ENCODE assay signal across 1 cellular context in the genomic region with DNA sequence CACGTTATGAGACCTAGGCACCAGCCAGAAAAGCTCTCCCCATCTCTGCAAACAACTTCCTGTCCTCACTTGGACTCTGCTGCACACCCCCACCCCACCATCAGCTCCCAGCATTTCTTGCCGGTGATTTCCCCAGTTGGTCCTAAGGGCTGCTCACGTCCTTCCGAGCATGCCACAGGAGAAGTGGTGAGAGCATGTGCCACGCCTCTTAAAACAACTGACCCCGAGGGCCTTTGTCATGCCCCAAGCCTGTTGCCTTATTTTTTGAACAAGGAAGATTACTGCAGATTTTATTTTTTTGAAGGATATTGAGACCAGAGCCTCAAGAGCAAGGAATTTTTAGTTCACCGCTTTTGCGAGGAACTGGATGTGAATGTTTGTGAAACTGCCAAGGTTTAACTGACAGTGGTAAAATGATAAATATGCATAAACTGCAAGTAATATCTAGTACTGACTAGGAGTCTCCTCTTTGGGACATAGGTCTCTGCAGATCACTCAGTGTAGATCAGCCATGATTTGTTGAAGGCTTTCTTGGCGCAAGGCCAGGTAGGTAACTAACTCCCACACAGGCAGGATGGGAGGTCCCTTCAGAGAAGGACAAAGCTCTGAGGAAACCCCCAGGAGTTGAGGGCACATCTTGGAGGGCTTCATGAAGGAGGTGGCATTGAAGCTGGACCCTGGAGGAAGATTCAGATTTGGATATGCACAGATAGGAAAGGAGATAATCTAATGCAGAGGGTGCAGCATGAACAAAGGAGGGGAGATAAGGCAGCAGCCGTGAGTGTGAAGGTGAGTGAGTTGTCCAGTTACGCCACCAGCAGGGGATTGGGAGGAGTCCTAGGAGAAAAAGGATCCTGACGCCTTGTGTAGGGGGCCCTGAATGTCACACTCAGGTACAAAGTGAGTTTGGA.
TF ChIP-seq lines count a peak whose summit lies in the region.

No MANE protein-coding gene starts in this region.

TF ChIP-seq in HEK293, 187 proteins besides CTCF, POLR2A, EP300 and RAD21 (continued from another document):
- TF ChIP-seq, protein P1, sequence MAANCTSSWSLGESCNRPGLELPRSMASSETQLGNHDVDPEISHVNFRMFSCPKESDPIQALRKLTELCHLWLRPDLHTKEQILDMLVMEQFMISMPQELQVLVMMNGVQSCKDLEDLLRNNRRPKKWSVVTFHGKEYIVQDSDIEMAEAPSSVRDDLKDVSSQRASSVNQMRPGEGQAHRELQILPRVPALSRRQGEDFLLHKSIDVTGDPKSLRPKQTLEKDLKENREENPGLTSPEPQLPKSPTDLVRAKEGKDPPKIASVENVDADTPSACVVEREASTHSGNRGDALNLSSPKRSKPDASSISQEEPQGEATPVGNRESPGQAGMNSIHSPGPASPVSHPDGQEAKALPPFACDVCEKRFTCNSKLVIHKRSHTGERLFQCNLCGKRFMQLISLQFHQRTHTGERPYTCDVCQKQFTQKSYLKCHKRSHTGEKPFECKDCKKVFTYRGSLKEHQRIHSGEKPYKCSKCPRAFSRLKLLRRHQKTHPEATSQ (tag by site-specific recombination; IDR thresholded peaks at IDR 0.05), result no peak
- TF ChIP-seq ZNF37A (tag by site-specific recombination; IDR thresholded peaks at IDR 0.05) (peak; percentile 38; the same call in 1 of the 2 replicates), ZNF112 (tag by site-specific recombination; IDR thresholded peaks at IDR 0.05) (no peak), GLI2 (tag by site-specific recombination; IDR thresholded peaks at IDR 0.05; ENCODE audit: borderline replicate concordance, low read depth) (no peak)
- TF ChIP-seq, protein P2, sequence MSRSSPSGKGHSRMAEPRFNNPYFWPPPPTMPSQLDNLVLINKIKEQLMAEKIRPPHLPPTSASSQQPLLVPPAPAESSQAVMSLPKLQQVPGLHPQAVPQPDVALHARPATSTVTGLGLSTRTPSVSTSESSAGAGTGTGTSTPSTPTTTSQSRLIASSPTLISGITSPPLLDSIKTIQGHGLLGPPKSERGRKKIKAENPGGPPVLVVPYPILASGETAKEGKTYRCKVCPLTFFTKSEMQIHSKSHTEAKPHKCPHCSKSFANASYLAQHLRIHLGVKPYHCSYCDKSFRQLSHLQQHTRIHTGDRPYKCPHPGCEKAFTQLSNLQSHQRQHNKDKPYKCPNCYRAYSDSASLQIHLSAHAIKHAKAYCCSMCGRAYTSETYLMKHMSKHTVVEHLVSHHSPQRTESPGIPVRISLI (tag by site-specific recombination; IDR thresholded peaks at IDR 0.05), result no peak
